Comparison of ENCODE assay signal across 10 cellular contexts in genomic region chr19:53101518-53101917, GRCh38. TPM values are rescaled to one million over a fixed set of nuclear protein-coding genes. Genes with fewer than 3 reads are reported as not detected.
DNase-seq lines count a peak whose midpoint lies in the region; ATAC-seq, FAIRE-seq and TF ChIP-seq lines count a peak whose summit lies in the region.
"Had no signal": no experiment of that assay in that cellular context is flagged by ENCODE, and none has a peak within 500 bp of the region (broad histone marks: within the 10 kb centered on the region; RNA-seq: fewer than 3 reads in every experiment).

No MANE protein-coding gene starts in this region.

- intact Hi-C loops in Caco-2 (cut with micrococcal nuclease; ENCODE audit: unreplicated experiment), result no loop called here

- peaks cover 8% of the 10 kb centered on the region for H3K4me1 ChIP-seq in Caco-2
- no peaks in the 10 kb centered on the region for H3K4me1 ChIP-seq in astrocyte (ENCODE audit: insufficient read depth, low read length)

- peak overlapping the region; percentile 89 for H3K4me2 ChIP-seq in astrocyte (ENCODE audit: low read length)

- H3K79me2 ChIP-seq in astrocyte (ENCODE audit: insufficient read depth, low read length), result peaks cover 46% of the 10 kb centered on the region

- H2AFZ ChIP-seq in astrocyte (ENCODE audit: low read depth, low read length), result no peak overlapping the region

- in situ Hi-C loops in KBM-7 (cut with MboI; ENCODE audit: low pct_unique_long_range_greater_than_20kb, low sequenced_read_pairs), result no loop called here

- no TSS peak for BruUV-seq in Caco-2 (replicated peaks; lab: Mats Ljungman, UMichigan)

- H3K4me3 Mint-ChIP-seq in Caco-2 (ENCODE audit: unreplicated experiment), result peak overlapping the region; percentile 83
- H3K4me3 Mint-ChIP-seq in astrocyte (ENCODE audit: unreplicated experiment), result peak overlapping the region; percentile 91
- peak overlapping the region; percentile 89 for H3K4me3 Mint-ChIP-seq in natural killer cell treated with Interleukin-12 subunit alpha and Interleukin-12 subunit beta and Interleukin-15 and Interleukin-18, amount 100 ng/mL, for 72 hours

- H3K9me3 ChIP-seq in Caco-2 (no peaks in the 10 kb centered on the region), astrocyte (ENCODE audit: insufficient read depth, low read depth, low read length) (no peaks in the 10 kb centered on the region)

- no peak for FAIRE-seq in astrocyte (lab: Jason Lieb, UNC)
- FAIRE-seq: islet of Langerhans had no signal

- H3K9me3 Mint-ChIP-seq in Caco-2 (ENCODE audit: unreplicated experiment) (no peaks in the 10 kb centered on the region), astrocyte (ENCODE audit: unreplicated experiment) (no peaks in the 10 kb centered on the region)
- peaks cover 7% of the 10 kb centered on the region for H3K9me3 Mint-ChIP-seq in natural killer cell treated with Interleukin-12 subunit alpha and Interleukin-12 subunit beta and Interleukin-15 and Interleukin-18, amount 100 ng/mL, for 72 hours

- no peak overlapping the region; the same call in 1 of the 2 replicates for H3K4me3 ChIP-seq in Caco-2 (ENCODE audit: low read depth, low read length)
- no peak overlapping the region for H3K4me3 ChIP-seq in astrocyte (ENCODE audit: insufficient read depth, low read depth, low read length)

- H3K27ac ChIP-seq in astrocyte (ENCODE audit: low read depth, low read length), result no peak overlapping the region

- no peak for DNase-seq in Caco-2
- peak; percentile 27 for DNase-seq in KBM-7
- DNase-seq in astrocyte (ENCODE audit: low read depth), result no peak
- DNase-seq in natural killer cell treated with Interleukin-12 subunit alpha and Interleukin-12 subunit beta and Interleukin-15 and Interleukin-18, amount 100 ng/mL, for 72 hours (ENCODE audit: low spot score), result no peak
- no peak for DNase-seq in stimulated activated naive CD4-positive, alpha-beta T cell treated with Interleukin-2 at 50 U/mL for 16 hours (lab: John Stamatoyannopoulos, UW)
- DNase-seq in NCI-H128 (lab: John Stamatoyannopoulos, UW; ENCODE audit: unreplicated experiment), result no peak
- DNase-seq: NCI-H187 had no signal

- ATAC-seq in natural killer cell treated with Interleukin-12 subunit alpha and Interleukin-12 subunit beta and Interleukin-15 and Interleukin-18, amount 100 ng/mL, for 72 hours, result no peak
- no peak for ATAC-seq in GM21381 (IDR thresholded peaks at IDR 0.05; ENCODE audit: unreplicated experiment)
- ATAC-seq in esophagus mucosa, result no peak

- TF ChIP-seq CTCF in Caco-2 (IDR thresholded peaks at IDR 0.05; ENCODE audit: insufficient read depth in 1 of 2, low read depth in 1 of 2, low read length in 1 of 2, severe bottlenecking in 1 of 2, unreplicated experiment in 1 of 2) (no peak), astrocyte (IDR thresholded peaks at IDR 0.05; ENCODE audit: insufficient read depth, low read depth, low read length) (no peak)

- no peaks in the 10 kb centered on the region for H3K27me3 Mint-ChIP-seq in Caco-2 (ENCODE audit: insufficient read depth, unreplicated experiment)
- no peaks in the 10 kb centered on the region for H3K27me3 Mint-ChIP-seq in astrocyte (ENCODE audit: low read depth, unreplicated experiment)
- H3K27me3 Mint-ChIP-seq in natural killer cell treated with Interleukin-12 subunit alpha and Interleukin-12 subunit beta and Interleukin-15 and Interleukin-18, amount 100 ng/mL, for 72 hours, result no peaks in the 10 kb centered on the region

- POLR2A ChIA-PET in Caco-2 (lab: Charles Lee), result interaction anchor here (1.1 kb wide), 1 partner anchor 139 kb away, joined by 5 read pairs; the partner anchor contains the start of gene ZNF816

- CTCF ChIA-PET in Caco-2 (lab: Charles Lee), result no interaction called here

- peak overlapping the region; percentile 76 for H3K27ac Mint-ChIP-seq in Caco-2 (ENCODE audit: unreplicated experiment)
- peak overlapping the region; percentile 96 for H3K27ac Mint-ChIP-seq in astrocyte (ENCODE audit: unreplicated experiment)
- H3K27ac Mint-ChIP-seq in natural killer cell treated with Interleukin-12 subunit alpha and Interleukin-12 subunit beta and Interleukin-15 and Interleukin-18, amount 100 ng/mL, for 72 hours, result peak overlapping the region; percentile 73 to 87

- H3K4me1 Mint-ChIP-seq in Caco-2 (ENCODE audit: low read depth, unreplicated experiment) (peaks cover 24% of the 10 kb centered on the region), astrocyte (ENCODE audit: low read depth, unreplicated experiment) (peaks cover 9% of the 10 kb centered on the region)
- peaks cover 14 to 31% of the 10 kb centered on the region in 2 donors for H3K4me1 Mint-ChIP-seq in natural killer cell treated with Interleukin-12 subunit alpha and Interleukin-12 subunit beta and Interleukin-15 and Interleukin-18, amount 100 ng/mL, for 72 hours (ENCODE audit: low read depth in 2 of 2)

- peaks cover 40% of the 10 kb centered on the region for H3K36me3 Mint-ChIP-seq in Caco-2 (ENCODE audit: insufficient read depth, unreplicated experiment)
- peaks cover 17% of the 10 kb centered on the region for H3K36me3 Mint-ChIP-seq in astrocyte (ENCODE audit: low read depth, unreplicated experiment)
- H3K36me3 Mint-ChIP-seq in natural killer cell treated with Interleukin-12 subunit alpha and Interleukin-12 subunit beta and Interleukin-15 and Interleukin-18, amount 100 ng/mL, for 72 hours, result peaks cover 11% of the 10 kb centered on the region

- no peaks in the 10 kb centered on the region for H3K27me3 ChIP-seq in Caco-2 (replicated peaks; ENCODE audit: control insufficient read depth, insufficient read depth, low read length)
- H3K27me3 ChIP-seq in astrocyte (ENCODE audit: insufficient read depth, low read length), result no peaks in the 10 kb centered on the region

- H3K9ac ChIP-seq in astrocyte (ENCODE audit: low read length), result no peak overlapping the region

- H3K36me3 ChIP-seq in Caco-2 (ENCODE audit: control insufficient read depth, insufficient read depth, low read length) (peaks cover 3% of the 10 kb centered on the region), astrocyte (ENCODE audit: insufficient read depth, low read length) (peaks cover 4% of the 10 kb centered on the region)

- H4K20me1 ChIP-seq in astrocyte (ENCODE audit: insufficient read depth, low read length), result peaks cover 12% of the 10 kb centered on the region

RNA-seq across cellular contexts. Expression of gene ZNF160, which starts 1.7 kb away (rescaled TPM):
- total RNA-seq in Caco-2 (2022), result 30.6 and 33.3 TPM in 2 replicates
- 30.2 and 31.3 TPM in 2 replicates for total RNA-seq in astrocyte
- total RNA-seq in natural killer cell treated with Interleukin-12 subunit alpha and Interleukin-12 subunit beta and Interleukin-15 and Interleukin-18, amount 100 ng/mL, for 72 hours, result 10 to 100 TPM; 31.3 to 41.4 TPM
- total RNA-seq in esophagus mucosa, result 9.2 TPM

RNA-seq across cellular contexts. Expression of gene ZNF415, which starts 31.2 kb away (rescaled TPM):
- 12.5 and 14.9 TPM in 2 replicates for total RNA-seq in Caco-2 (2022)
- total RNA-seq in astrocyte, result 8.7 TPM in 2 replicates
- total RNA-seq in natural killer cell treated with Interleukin-12 subunit alpha and Interleukin-12 subunit beta and Interleukin-15 and Interleukin-18, amount 100 ng/mL, for 72 hours, result 1 to 10 TPM; 1.1 to 3.2 TPM
- total RNA-seq in esophagus mucosa, result 0.28 TPM

RNA-seq across cellular contexts. Expression of gene ERVV-2, which starts 57.0 kb away (rescaled TPM):
- total RNA-seq in Caco-2 (2022) (0.11 and 0.21 TPM in 2 replicates), astrocyte (0.17 TPM in 1 of 2 replicates, not detected in the other), esophagus mucosa (not detected)
- not detected for total RNA-seq in natural killer cell treated with Interleukin-12 subunit alpha and Interleukin-12 subunit beta and Interleukin-15 and Interleukin-18, amount 100 ng/mL, for 72 hours

RNA-seq across cellular contexts. Expression of gene ZNF347, which starts 57.3 kb away (rescaled TPM):
- 1.3 and 2.2 TPM in 2 replicates for total RNA-seq in Caco-2 (2022)
- total RNA-seq in astrocyte, result 10.1 and 10.6 TPM in 2 replicates
- 10 to 100 TPM in 1 of 2 donors, 1 to 10 TPM in 1; 4.6 to 12.6 TPM for total RNA-seq in natural killer cell treated with Interleukin-12 subunit alpha and Interleukin-12 subunit beta and Interleukin-15 and Interleukin-18, amount 100 ng/mL, for 72 hours
- 2.6 TPM for total RNA-seq in esophagus mucosa
